ENCODE assay signal across 11 cellular contexts in the genomic region with DNA sequence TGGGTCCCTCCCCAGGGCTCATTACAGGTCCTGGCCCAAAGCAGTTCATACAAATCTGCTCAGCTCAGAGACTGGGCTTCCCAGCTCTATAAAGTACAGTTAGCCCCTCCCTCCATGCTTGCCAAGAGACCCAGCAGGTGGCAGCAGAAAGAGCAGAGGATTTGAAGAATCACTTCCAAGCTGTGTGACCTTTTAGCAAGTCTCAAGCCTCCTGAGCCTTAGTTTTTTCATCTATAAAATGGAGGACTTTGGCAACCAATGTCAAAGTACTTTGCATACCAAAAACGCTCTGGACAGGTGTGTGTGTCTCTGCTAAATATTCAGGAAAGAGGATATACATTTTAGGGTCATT. TPM values are rescaled to one million over a fixed set of nuclear protein-coding genes. Genes with fewer than 3 reads are reported as not detected.
DNase-seq lines count a peak whose midpoint lies in the region; TF ChIP-seq lines count a peak whose summit lies in the region.
"Had no signal": no experiment of that assay in that cellular context is flagged by ENCODE, and none has a peak within 500 bp of the region (broad histone marks: within the 10 kb centered on the region; RNA-seq: fewer than 3 reads in every experiment).

No MANE protein-coding gene starts in this region.

- H3K27me3 ChIP-seq in esophagus muscularis mucosa: no peaks in the 10 kb centered on the region
- H3K27me3 ChIP-seq: adrenal gland, SJSA1 had no signal

- intact Hi-C loops in CD14-positive monocyte (cut with micrococcal nuclease): no loop called here
- intact Hi-C loops in esophagus muscularis mucosa (cut with DNase I): loop anchor here (2.0 to 10.0 kb wide), 2 partner anchors 222 to 258 kb away; no protein-coding TSS in a partner anchor

- no peak overlapping the region for H3K27ac ChIP-seq in esophagus muscularis mucosa (replicated peaks in 1 of 4)
- H3K27ac ChIP-seq: SJSA1 had no signal

- peak overlapping the region in 4 of 7 donors; percentile 24 to 66 (median 32) for H3K27ac Mint-ChIP-seq in CD14-positive monocyte
- H3K27ac Mint-ChIP-seq: stimulated activated naive CD8-positive, alpha-beta T cell treated with anti-CD3 and anti-CD28 coated beads, Interleukin-15, Interleukin-2, amounts not matched to agents 100 ng/mL and 50 ng/mL, for 24 hours had no signal

- H3K9me3 ChIP-seq in esophagus muscularis mucosa: no peaks in the 10 kb centered on the region
- H3K9me3 ChIP-seq: adrenal gland, SJSA1 had no signal

- TF ChIP-seq POLR2A in esophagus muscularis mucosa (IDR thresholded peaks at IDR 0.05; ENCODE audit: low read depth): no peak

- H3K36me3 Mint-ChIP-seq in CD14-positive monocyte: peaks cover 56 to 74% of the 10 kb centered on the region in 2 donors

- no peaks in the 10 kb centered on the region for H3K27me3 Mint-ChIP-seq in CD14-positive monocyte (ENCODE audit: low read depth in 3 of 3)
- H3K27me3 Mint-ChIP-seq: stimulated activated naive CD8-positive, alpha-beta T cell treated with anti-CD3 and anti-CD28 coated beads, Interleukin-15, Interleukin-2, amounts not matched to agents 100 ng/mL and 50 ng/mL, for 24 hours had no signal

- TF ChIP-seq CTCF in CD14-positive monocyte (IDR thresholded peaks at IDR 0.05) (no peak), GM12874 (IDR thresholded peaks at IDR 0.05; ENCODE audit: insufficient read depth, low read depth, low read length) (peak; percentile 31; the same call in 1 of the 2 replicates), esophagus muscularis mucosa (IDR thresholded peaks at IDR 0.05) (no peak)

- TF ChIP-seq EP300 in esophagus muscularis mucosa (IDR thresholded peaks at IDR 0.05): no peak

- H3K4me3 ChIP-seq in esophagus muscularis mucosa: no peak overlapping the region
- H3K4me3 ChIP-seq: adrenal gland, SJSA1 had no signal

- peaks cover 0 to 31% (median 26%) of the 10 kb centered on the region in 4 donors for H3K36me3 ChIP-seq in esophagus muscularis mucosa
- H3K36me3 ChIP-seq: SJSA1 had no signal

- H3K4me1 ChIP-seq in esophagus muscularis mucosa: peaks cover 12 to 29% (median 18%) of the 10 kb centered on the region in 4 donors
- H3K4me1 ChIP-seq: adrenal gland had no signal

- DNase-seq in CD14-positive monocyte (ENCODE audit: low spot score) (no peak), RPMI8226 (peak; percentile 62), germinal center (ENCODE audit: low spot score) (peak; percentile 37), superior temporal gyrus (ENCODE audit: extremely low spot score) (no peak), T-helper 9 cell (no peak), esophagus muscularis mucosa (ENCODE audit: extremely low spot score) (no peak), NCI-H524 treated with DMSO at 0.1 percent for 48 hours (lab: John Stamatoyannopoulos, UW) (no peak)

- peaks cover 35% of the 10 kb centered on the region for H3K4me1 Mint-ChIP-seq in CD14-positive monocyte

- H3K9me3 Mint-ChIP-seq in CD14-positive monocyte: no peaks in the 10 kb centered on the region
- H3K9me3 Mint-ChIP-seq: stimulated activated naive CD8-positive, alpha-beta T cell treated with anti-CD3 and anti-CD28 coated beads, Interleukin-15, Interleukin-2, amounts not matched to agents 100 ng/mL and 50 ng/mL, for 24 hours had no signal

- no peak overlapping the region for H3K4me3 Mint-ChIP-seq in CD14-positive monocyte
- H3K4me3 Mint-ChIP-seq: stimulated activated naive CD8-positive, alpha-beta T cell treated with anti-CD3 and anti-CD28 coated beads, Interleukin-15, Interleukin-2, amounts not matched to agents 100 ng/mL and 50 ng/mL, for 24 hours had no signal

- 89% methylated on average over 1 of the region's 1 CpG for WGBS in esophagus muscularis mucosa

RNA-seq across cellular contexts. Expression of gene RELT, which starts 26.6 kb away (rescaled TPM):
- 10 to 100 TPM; 16.4 to 27.3 TPM for polyA plus RNA-seq in CD14-positive monocyte
- total RNA-seq in esophagus muscularis mucosa: 1 to 10 TPM; 1.2 to 7.8 (median 2.2) TPM

Comparison
In these comparisons a context has a peak if more than half of its experiments do, and no peak if none do; other contexts are left out.
1. DNase-seq: peak in RPMI8226 (single experiment) and germinal center (single experiment); none in CD14-positive monocyte (single experiment), superior temporal gyrus (single experiment), T-helper 9 cell (single experiment), esophagus muscularis mucosa (single experiment) and NCI-H524 treated with DMSO at 0.1 percent for 48 hours (single experiment).